Comparison of ENCODE assay signal across 28 cellular contexts in genomic region chr22:25236417-25236816, GRCh38. TPM values are rescaled to one million over a fixed set of nuclear protein-coding genes. Genes with fewer than 3 reads are reported as not detected.
A peak's percentile ranks its signal among the peaks of the same experiment; 100 is the strongest.
DNase-seq lines count a peak whose midpoint lies in the region; FAIRE-seq and TF ChIP-seq lines count a peak whose summit lies in the region.
"Had no signal": no experiment of that assay in that cellular context is flagged by ENCODE, and none has a peak within 500 bp of the region (broad histone marks: within the 10 kb centered on the region; RNA-seq: fewer than 3 reads in every experiment).

No MANE protein-coding gene starts in this region.

- H3K79me2 ChIP-seq in H1 (ENCODE audit: control insufficient read depth in 1 of 2, insufficient read depth in 2 of 2, low read length in 2 of 2), result no peaks in the 10 kb centered on the region

- no peaks in the 10 kb centered on the region for H4K20me1 ChIP-seq in BLaER1 treated with 17β-estradiol and CSF1 and Interleukin-3, amounts not matched to agents 10 nM and 100 nM
- H4K20me1 ChIP-seq in H1 (replicated peaks in 1 of 2; ENCODE audit: control insufficient read depth in 1 of 2, insufficient read depth in 2 of 2, low read length in 2 of 2), result no peaks in the 10 kb centered on the region

- H3K4me1 ChIP-seq in BLaER1 treated with 17β-estradiol and CSF1 and Interleukin-3, amounts not matched to agents 10 nM and 100 nM, result peaks cover 0 to 18% (median 13%) of the 10 kb centered on the region in 10 experiments; a peak in 14 of 20 replicates
- H3K4me1 ChIP-seq in H1 (replicated peaks in 1 of 4; ENCODE audit: control insufficient read depth in 3 of 4, insufficient read depth in 4 of 4, low read length in 3 of 4), result no peaks in the 10 kb centered on the region; a peak in 1 of 7 replicates
- H3K4me1 ChIP-seq in neuronal stem cell (ENCODE audit: control insufficient read depth in 2 of 2, insufficient read depth in 1 of 2, low read depth in 1 of 2, low read length in 2 of 2), result peaks cover 0 to 3% of the 10 kb centered on the region in 2 donors

- H2BK5ac ChIP-seq in H1 (ENCODE audit: low read depth, low read length), result no peak overlapping the region
- peak overlapping the region; percentile 4 for H2BK5ac ChIP-seq in neuronal stem cell (ENCODE audit: low read length)

- DNase-seq in H1 (ENCODE audit: low read depth in 1 of 2, low spot score in 2 of 2) (no peak), neuronal stem cell (ENCODE audit: low spot score) (no peak), GM10248 (ENCODE audit: extremely low spot score) (no peak), DMS79 (lab: John Stamatoyannopoulos, UW) (no peak), NCI-H446 (lab: John Stamatoyannopoulos, UW) (no peak)
- DNase-seq: activated gamma-delta T cell, esophagus squamous epithelium had no signal

- no peak overlapping the region for H4K5ac ChIP-seq in H1 (ENCODE audit: insufficient read length, low read depth, low read length)

- 85% methylated on average over 6 of the region's 6 CpGs; no CpG with 5 or more reads in 1 of the 2 experiments for WGBS in H1 (ENCODE audit: extremely low coverage in 1 of 2, insufficient coverage in 1 of 2, insufficient read length in 1 of 2, insufficient replicate concordance in 2 of 2, low coverage in 1 of 2, low lambda C conversion rate in 2 of 2, missing lambda C conversion rate in 1 of 2), 2 experiments
- no CpG with 5 or more reads among the region's 6 CpGs for WGBS in neuronal stem cell (ENCODE audit: extremely low coverage in 2 of 2, insufficient read length in 2 of 2, insufficient replicate concordance in 1 of 2), 2 donors

- no peak overlapping the region for H3K27ac Mint-ChIP-seq in IgD-negative memory B cell
- H3K27ac Mint-ChIP-seq: activated B cell treated with CpG ODN at 0.5 μM for 24 hours; activated naive CD8-positive, alpha-beta T cell treated with anti-CD3 and anti-CD28 coated beads, Interleukin-2, amount 10 ng/mL, durations not matched to agents 7 days and 5 days; CD8-positive, alpha-beta memory T cell; dendritic cell treated with granulocyte-macrophage colony-stimulating factor and Interleukin-4, amounts not matched to agents 40 ng/mL and 50 ng/mL, for 4 days; endodermal cell; naive thymus-derived CD8-positive, alpha-beta T cell had no signal

- H3K18ac ChIP-seq in H1 (ENCODE audit: extremely low read depth, low read length), result no peak overlapping the region
- H3K18ac ChIP-seq in neuronal stem cell (ENCODE audit: low read length), result peak overlapping the region; percentile 50

- TF ChIP-seq RAD21 in H1 (IDR thresholded peaks at IDR 0.05 in 1 of 2, conservative IDR thresholded peaks at IDR 0.05 in 1 of 2; ENCODE audit: low read depth in 2 of 2, low read length in 2 of 2), result no peak

- no peak for TF ChIP-seq CTCF in H1 (IDR thresholded peaks at IDR 0.05; ENCODE audit: control extremely low read depth in 1 of 3, insufficient read depth in 1 of 3, low read depth in 1 of 3, low read length in 3 of 3)
- TF ChIP-seq CTCF in GM10248 (IDR thresholded peaks at IDR 0.05; ENCODE audit: control extremely low read depth, extremely low read depth, low read depth, missing control alignments), result no peak

- no peak overlapping the region for H4K8ac ChIP-seq in H1 (ENCODE audit: extremely low read depth, insufficient read depth, low read length)
- H4K8ac ChIP-seq in neuronal stem cell (ENCODE audit: low read depth, low read length), result no peak overlapping the region

- no peak overlapping the region for H2BK15ac ChIP-seq in H1 (ENCODE audit: low read length)
- peak overlapping the region; percentile 19 for H2BK15ac ChIP-seq in neuronal stem cell (ENCODE audit: low read length)

- peaks cover 0 to 4% (median 0%) of the 10 kb centered on the region in 3 donors for H3K9me3 Mint-ChIP-seq in IgD-negative memory B cell
- H3K9me3 Mint-ChIP-seq: activated B cell treated with CpG ODN at 0.5 μM for 24 hours; activated naive CD8-positive, alpha-beta T cell treated with anti-CD3 and anti-CD28 coated beads, Interleukin-2, amount 10 ng/mL, durations not matched to agents 7 days and 5 days; activated T-cell treated with anti-CD3 and anti-CD28 coated beads, Interleukin-2, amount 50 U/mL, for 4 hours; CD8-positive, alpha-beta memory T cell; dendritic cell treated with granulocyte-macrophage colony-stimulating factor and Interleukin-4, amounts not matched to agents 40 ng/mL and 50 ng/mL, for 4 days; endodermal cell; naive thymus-derived CD8-positive, alpha-beta T cell had no signal

- H3K4ac ChIP-seq in H1 (replicated peaks; ENCODE audit: insufficient read length, low read depth, low read length) (no peak overlapping the region), neuronal stem cell (ENCODE audit: low read length) (no peak overlapping the region)

- TF ChIP-seq POLR2A in H1 (IDR thresholded peaks at IDR 0.05; ENCODE audit: control extremely low read depth in 1 of 2, low read depth in 2 of 2, low read length in 2 of 2), result no peak

- H3K23ac ChIP-seq in H1 (ENCODE audit: insufficient read length), result no peak overlapping the region
- H3K23ac ChIP-seq in neuronal stem cell (ENCODE audit: low read depth, low read length, poor library complexity), result no peak overlapping the region

- no peak overlapping the region for H3K56ac ChIP-seq in H1 (replicated peaks; ENCODE audit: insufficient read length, low read depth, low read length)

- no peak overlapping the region for H3K27ac ChIP-seq in BLaER1 treated with 17β-estradiol and CSF1 and Interleukin-3, amounts not matched to agents 10 nM and 100 nM
- H3K27ac ChIP-seq in H1 (ENCODE audit: low read depth, low read length) (no peak overlapping the region), neuronal stem cell (replicated peaks; ENCODE audit: low read length) (no peak overlapping the region)
- H3K27ac ChIP-seq: esophagus squamous epithelium, heart left ventricle, skin epidermis, suprapubic skin had no signal

- H2BK20ac ChIP-seq in H1 (ENCODE audit: low read length), result no peak overlapping the region

- POLR2A ChIA-PET in H1 (lab: Charles Lee; ENCODE audit: partially characterized antibody), result no interaction called here
- POLR2A ChIA-PET in GM10248 (lab: Yijun Ruan, JAX), result no interaction called here

- H3K9ac ChIP-seq in BLaER1 treated with 17β-estradiol and CSF1 and Interleukin-3, amounts not matched to agents 10 nM and 100 nM, result no peak overlapping the region
- no peak overlapping the region for H3K9ac ChIP-seq in H1 (replicated peaks in 1 of 4; ENCODE audit: extremely low read depth in 1 of 4, low read depth in 3 of 4, low read length in 3 of 4)
- H3K9ac ChIP-seq in neuronal stem cell (ENCODE audit: low read depth, low read length, poor library complexity), result no peak overlapping the region

- H3K36me3 Mint-ChIP-seq in IgD-negative memory B cell, result peaks cover 1% of the 10 kb centered on the region
- H3K36me3 Mint-ChIP-seq: activated naive CD8-positive, alpha-beta T cell treated with anti-CD3 and anti-CD28 coated beads, Interleukin-2, amount 10 ng/mL, durations not matched to agents 7 days and 5 days; naive thymus-derived CD8-positive, alpha-beta T cell had no signal

- H3K14ac ChIP-seq in H1 (ENCODE audit: insufficient read length), result no peak overlapping the region
- no peak overlapping the region for H3K14ac ChIP-seq in neuronal stem cell (ENCODE audit: low read length)

- no peaks in the 10 kb centered on the region for H3K9me3 ChIP-seq in BLaER1 treated with 17β-estradiol and CSF1 and Interleukin-3, amounts not matched to agents 10 nM and 100 nM (replicated peaks in 1 of 11)
- H3K9me3 ChIP-seq in H1 (ENCODE audit: insufficient read depth in 2 of 2, low read depth in 1 of 2, low read length in 1 of 2), result no peaks in the 10 kb centered on the region
- no peaks in the 10 kb centered on the region for H3K9me3 ChIP-seq in neuronal stem cell (replicated peaks in 1 of 2; ENCODE audit: control insufficient read depth in 2 of 2, insufficient read depth in 1 of 2, low read depth in 1 of 2, low read length in 2 of 2)
- H3K9me3 ChIP-seq: esophagus squamous epithelium, heart left ventricle, suprapubic skin had no signal

- TF ChIP-seq EP300 in H1 (IDR thresholded peaks at IDR 0.05; ENCODE audit: borderline replicate concordance in 1 of 2, low read depth in 2 of 2, low read length in 2 of 2), result no peak

- H2BK120ac ChIP-seq in H1 (replicated peaks; ENCODE audit: low read depth, low read length) (no peak overlapping the region), neuronal stem cell (ENCODE audit: low read depth, low read length) (no peak overlapping the region)

- H3K27me3 ChIP-seq in BLaER1 treated with 17β-estradiol and CSF1 and Interleukin-3, amounts not matched to agents 10 nM and 100 nM, result no peaks in the 10 kb centered on the region
- H3K27me3 ChIP-seq in H1 (replicated peaks in 1 of 4; ENCODE audit: control insufficient read depth in 3 of 4, extremely low read depth in 1 of 4, insufficient read depth in 3 of 4, low read length in 3 of 4) (no peaks in the 10 kb centered on the region), neuronal stem cell (ENCODE audit: control insufficient read depth in 3 of 3, insufficient read depth in 3 of 3, low read depth in 1 of 3, low read length in 3 of 3) (peaks cover 0 to 11% (median 0%) of the 10 kb centered on the region in 3 experiments)

- no peak overlapping the region for H3K4me3 ChIP-seq in BLaER1 treated with 17β-estradiol and CSF1 and Interleukin-3, amounts not matched to agents 10 nM and 100 nM
- H3K4me3 ChIP-seq in H1 (ENCODE audit: extremely low read depth in 1 of 4, insufficient read depth in 2 of 4, low read depth in 3 of 4, low read length in 4 of 4) (no peak overlapping the region), neuronal stem cell (ENCODE audit: low read length in 2 of 2) (no peak overlapping the region)
- H3K4me3 ChIP-seq: skin epidermis, suprapubic skin had no signal

- no peak overlapping the region for H2BK12ac ChIP-seq in H1 (ENCODE audit: low read depth, low read length)
- H2BK12ac ChIP-seq in neuronal stem cell (ENCODE audit: low read length), result no peak overlapping the region

- H3K27me3 Mint-ChIP-seq in IgD-negative memory B cell, result peaks cover 38% of the 10 kb centered on the region

- H3K4me1 Mint-ChIP-seq in IgD-negative memory B cell, result peaks cover 3 to 7% (median 3%) of the 10 kb centered on the region in 3 donors
- H3K4me1 Mint-ChIP-seq: endodermal cell had no signal

- H3K79me1 ChIP-seq in H1 (ENCODE audit: low read depth, low read length), result no peaks in the 10 kb centered on the region
- no peaks in the 10 kb centered on the region for H3K79me1 ChIP-seq in neuronal stem cell (ENCODE audit: low read depth, low read length)

- no peak overlapping the region for H4K91ac ChIP-seq in H1 (replicated peaks; ENCODE audit: insufficient read length, low read length)
- H4K91ac ChIP-seq in neuronal stem cell (ENCODE audit: low read depth, low read length, poor library complexity), result no peak overlapping the region

- H3K23me2 ChIP-seq in H1 (ENCODE audit: low read depth, low read length), result no peaks in the 10 kb centered on the region

- CTCF ChIA-PET in H1 (lab: Charles Lee; ENCODE audit: partially characterized antibody) (interaction anchor here (0.9 to 2.0 kb wide), 8 partner anchors 10 to 160 kb away, joined by 3 to 10 read pairs (median 4); no protein-coding TSS in a partner anchor), GM10248 (lab: Yijun Ruan, JAX) (interaction anchor here (0.7 to 2.2 kb wide), 6 partner anchors 11 to 536 kb away, joined by 3 to 9 read pairs (median 3); no protein-coding TSS in a partner anchor)

- no peak overlapping the region for H2AK5ac ChIP-seq in H1 (ENCODE audit: low read depth, low read length)
- H2AK5ac ChIP-seq in neuronal stem cell (ENCODE audit: low read depth, low read length), result peak overlapping the region; percentile 30

- peak overlapping the region in 3 of 4 donors; percentile 48 to 79 (median 66) for H3K4me3 Mint-ChIP-seq in IgD-negative memory B cell
- H3K4me3 Mint-ChIP-seq: activated B cell treated with CpG ODN at 0.5 μM for 24 hours; activated T-cell treated with anti-CD3 and anti-CD28 coated beads, Interleukin-2, amount 50 U/mL, for 4 hours; dendritic cell treated with granulocyte-macrophage colony-stimulating factor and Interleukin-4, amounts not matched to agents 40 ng/mL and 50 ng/mL, for 4 days; endodermal cell had no signal

- H3K36me3 ChIP-seq in BLaER1 treated with 17β-estradiol and CSF1 and Interleukin-3, amounts not matched to agents 10 nM and 100 nM, result no peaks in the 10 kb centered on the region
- H3K36me3 ChIP-seq in H1 (ENCODE audit: control insufficient read depth in 2 of 4, insufficient read depth in 4 of 4, low read length in 3 of 4) (no peaks in the 10 kb centered on the region), neuronal stem cell (replicated peaks in 1 of 2; ENCODE audit: control insufficient read depth in 2 of 2, insufficient read depth in 2 of 2, low read length in 2 of 2) (no peaks in the 10 kb centered on the region)
- H3K36me3 ChIP-seq: esophagus squamous epithelium, heart left ventricle, suprapubic skin had no signal

- no peak for FAIRE-seq in H1 (lab: Jason Lieb, UNC)
- FAIRE-seq: astrocyte had no signal

- H2AFZ ChIP-seq in H1 (ENCODE audit: low read length) (0 out of 2 replicates have a peak overlapping the region, but pooled peaks have one; percentile 5), neuronal stem cell (ENCODE audit: low read length) (peak overlapping the region; percentile 82)

- peak overlapping the region in 10 of 11 experiments; percentile 18 to 69 (median 40); a peak in 10 of 22 replicates for H3K4me2 ChIP-seq in BLaER1 treated with 17β-estradiol and CSF1 and Interleukin-3, amounts not matched to agents 10 nM and 100 nM
- H3K4me2 ChIP-seq in H1 (ENCODE audit: insufficient read depth in 1 of 2, low read depth in 2 of 2, low read length in 2 of 2) (no peak overlapping the region), neuronal stem cell (ENCODE audit: insufficient read depth, low read length, poor library complexity, severe bottlenecking) (no peak overlapping the region)

RNA-seq across cellular contexts. Expression of gene CRYBB2, which starts 17.0 kb away (rescaled TPM):
- polyA plus RNA-seq in IgD-negative memory B cell, result not detected
- not detected in 2 replicates for total RNA-seq in H1 (2021; fragmentation: NEBNext Ultra II Directional; extraction: Animal tissue kit (Norgen Biotek cat#: 25700))
- polyA plus RNA-seq in H1 (2011; rRNA removed), result 0.12 and 0.31 TPM in 2 replicates
- 0.16 TPM for polyA plus RNA-seq in H1 (2011; cell fraction: cytosol; rRNA removed)
- polyA plus RNA-seq in H1 (2011; cell fraction: nucleus; rRNA removed), result 0.31 TPM
- polyA plus RNA-seq in H1 (2012, experiment 1 of 2), result 0.29 to 0.44 TPM in 2 of 4 replicates, not detected in the others
- not detected for polyA plus RNA-seq in H1 (2012, experiment 2 of 2)
- not detected for polyA plus RNA-seq in H1 (2013, experiment 1 of 2)
- polyA plus RNA-seq in H1 (2013, experiment 2 of 2), result not detected
- not detected in 2 replicates for polyA minus RNA-seq in H1 (2011; rRNA and poly(A)+ RNA removed)
- not detected for polyA minus RNA-seq in H1 (2011; cell fraction: cytosol; rRNA and poly(A)+ RNA removed)
- not detected for polyA minus RNA-seq in H1 (2011; cell fraction: nucleus; rRNA and poly(A)+ RNA removed)
- 0.22 TPM for polyA plus RNA-seq in neuronal stem cell (2013, experiment 1 of 2)
- polyA plus RNA-seq in neuronal stem cell (2013, experiment 2 of 2), result 0.28 TPM
- total RNA-seq: activated B cell treated with CpG ODN at 0.5 μM for 24 hours; activated naive CD8-positive, alpha-beta T cell treated with anti-CD3 and anti-CD28 coated beads, Interleukin-2, amount 10 ng/mL, durations not matched to agents 7 days and 5 days; astrocyte; cardiac septum; CD8-positive, alpha-beta memory T cell; endodermal cell; esophagus squamous epithelium; G401; heart left ventricle; mononuclear cell; naive thymus-derived CD8-positive, alpha-beta T cell; OCI-LY7; osteoblast; T-helper 1 cell treated with Interleukin-12 subunit alpha and Interleukin-12 subunit beta and Interleukin-4 antibody, amounts not matched to agents 30 ng/mL and 1 ng/mL, for 36 hours had no signal
- polyA plus RNA-seq: CD8-positive, alpha-beta memory T cell; heart left ventricle; naive thymus-derived CD8-positive, alpha-beta T cell had no signal

RNA-seq across cellular contexts. Expression of gene CRYBB3, which starts 36.8 kb away (rescaled TPM):
- not detected for polyA plus RNA-seq in IgD-negative memory B cell
- 0.58 TPM in 1 of 2 replicates, not detected in the other for total RNA-seq in H1 (2021; fragmentation: NEBNext Ultra II Directional; extraction: Animal tissue kit (Norgen Biotek cat#: 25700))
- 0.44 and 0.63 TPM in 2 replicates for polyA plus RNA-seq in H1 (2011; rRNA removed)
- polyA plus RNA-seq in H1 (2011; cell fraction: cytosol; rRNA removed), result 0.78 TPM
- 1.3 TPM for polyA plus RNA-seq in H1 (2011; cell fraction: nucleus; rRNA removed)
- polyA plus RNA-seq in H1 (2012, experiment 1 of 2), result 0.20 to 0.31 TPM (median 0.23 TPM) in 3 of 4 replicates, not detected in the other
- not detected for polyA plus RNA-seq in H1 (2012, experiment 2 of 2)
- 0.30 TPM for polyA plus RNA-seq in H1 (2013, experiment 1 of 2)
- 0.15 TPM for polyA plus RNA-seq in H1 (2013, experiment 2 of 2)
- not detected in 2 replicates for polyA minus RNA-seq in H1 (2011; rRNA and poly(A)+ RNA removed)
- not detected for polyA minus RNA-seq in H1 (2011; cell fraction: cytosol; rRNA and poly(A)+ RNA removed)
- polyA minus RNA-seq in H1 (2011; cell fraction: nucleus; rRNA and poly(A)+ RNA removed), result not detected
- polyA plus RNA-seq in neuronal stem cell (2013, experiment 1 of 2), result 0.04 TPM
- polyA plus RNA-seq in neuronal stem cell (2013, experiment 2 of 2), result not detected
- total RNA-seq: activated B cell treated with CpG ODN at 0.5 μM for 24 hours; cardiac septum; esophagus squamous epithelium; G401; mononuclear cell; naive thymus-derived CD8-positive, alpha-beta T cell; OCI-LY7; osteoblast; renal cortical epithelial cell; suprapubic skin; T-helper 1 cell treated with Interleukin-12 subunit alpha and Interleukin-12 subunit beta and Interleukin-4 antibody, amounts not matched to agents 30 ng/mL and 1 ng/mL, for 36 hours; ureter had no signal
- polyA plus RNA-seq: CD8-positive, alpha-beta memory T cell; heart left ventricle; naive thymus-derived CD8-positive, alpha-beta T cell had no signal

Comparison
In these comparisons a context has a peak if more than half of its experiments do, and no peak if none do; other contexts are left out.
1. H3K4me2 ChIP-seq: peak in BLaER1 treated with 17β-estradiol and CSF1 and Interleukin-3, amounts not matched to agents 10 nM and 100 nM (10 of 11); none in H1 (0 of 2) and neuronal stem cell (single experiment).